11 cellular contexts compared by ENCODE assay signal in genomic region chr18:11982981-11983380, GRCh38. TPM values are rescaled to one million over a fixed set of nuclear protein-coding genes. Genes with fewer than 3 reads are reported as not detected.
DNase-seq lines count a peak whose midpoint lies in the region; ATAC-seq and TF ChIP-seq lines count a peak whose summit lies in the region.
"Had no signal": no experiment of that assay in that cellular context is flagged by ENCODE, and none has a peak within 500 bp of the region (broad histone marks: within the 10 kb centered on the region; RNA-seq: fewer than 3 reads in every experiment).

No MANE protein-coding gene starts in this region.

- no peak overlapping the region for H2AFZ ChIP-seq in IMR-90 (replicated peaks; ENCODE audit: low read length, poor library complexity)

- H3K23ac ChIP-seq in IMR-90 (ENCODE audit: low read depth, low read length): 0 out of 2 replicates have a peak overlapping the region, but pooled peaks have one; percentile 54

- no peak overlapping the region for H4K5ac ChIP-seq in IMR-90 (ENCODE audit: low read depth, low read length)

- POLR2A ChIA-PET in Caco-2 (lab: Charles Lee) (no interaction called here), IMR-90 (lab: Charles Lee; ENCODE audit: unreplicated experiment) (no interaction called here)
- POLR2A ChIA-PET in naive thymus-derived CD8-positive, alpha-beta T cell (lab: Charles Lee): interaction anchor here (2.2 kb wide), 1 partner anchor 9 kb away, joined by 9 read pairs; no protein-coding TSS in a partner anchor

- WGBS in IMR-90 (ENCODE audit: extremely low coverage in 2 of 2, insufficient read length in 1 of 2), 2 experiments: 100% methylated on average over 1 of the region's 4 CpGs; no CpG with 5 or more reads in 1 of the 2 experiments
- WGBS in ectodermal cell, 2 experiments: 36 to 45% methylated on average over 4 of the region's 4 CpGs

- H2BK15ac ChIP-seq in IMR-90 (ENCODE audit: low read depth, low read length): 0 out of 3 replicates have a peak overlapping the region, but pooled peaks have one; percentile 36

- H3K9me1 ChIP-seq in IMR-90 (ENCODE audit: insufficient read depth, low read length): 0 out of 2 replicates have a peak, but pooled peaks cover 6% of the 10 kb centered on the region

- no peak overlapping the region for H2AK9ac ChIP-seq in IMR-90 (replicated peaks; ENCODE audit: low read depth, low read length, poor library complexity)

- H3K9me3 ChIP-seq in Caco-2 (no peaks in the 10 kb centered on the region), IMR-90 (ENCODE audit: control insufficient read depth, insufficient read depth, low read length) (no peaks in the 10 kb centered on the region), ectodermal cell (ENCODE audit: control insufficient read depth, low read length) (no peaks in the 10 kb centered on the region)

- no peak overlapping the region for H2BK120ac ChIP-seq in IMR-90 (ENCODE audit: low read depth, low read length)

- H3K79me1 ChIP-seq in IMR-90 (ENCODE audit: low read depth in 1 of 2, low read length in 2 of 2): peaks cover 9 to 16% of the 10 kb centered on the region in 2 experiments; a peak in 2 of 4 replicates

- H3K27ac ChIP-seq in IMR-90 (ENCODE audit: insufficient read depth, low read length) (no peak overlapping the region), ectodermal cell (ENCODE audit: insufficient read depth, low read depth, low read length, poor library complexity, severe bottlenecking) (no peak overlapping the region)
- H3K27ac ChIP-seq: cardiac muscle cell had no signal

- H2BK20ac ChIP-seq in IMR-90 (ENCODE audit: low read depth, low read length): no peak overlapping the region

- H3K14ac ChIP-seq in IMR-90 (replicated peaks; ENCODE audit: low read depth, low read length): no peak overlapping the region

- H3K4ac ChIP-seq in IMR-90 (ENCODE audit: low read depth, low read length): no peak overlapping the region

- H3K4me1 Mint-ChIP-seq in Caco-2 (ENCODE audit: low read depth, unreplicated experiment): no peaks in the 10 kb centered on the region
- peaks cover 4 to 26% (median 17%) of the 10 kb centered on the region in 4 donors for H3K4me1 Mint-ChIP-seq in naive thymus-derived CD8-positive, alpha-beta T cell

- no peak overlapping the region for H2AK5ac ChIP-seq in IMR-90 (ENCODE audit: low read depth, low read length)

- DNase-seq in Caco-2: peak in 1 of 2 experiments; percentile 32
- no peak for DNase-seq in IMR-90
- DNase-seq in naive thymus-derived CD8-positive, alpha-beta T cell: no peak
- DNase-seq in CD1c-positive myeloid dendritic cell (ENCODE audit: extremely low spot score): no peak
- DNase-seq in NCI-H526 treated with DMSO at 0.1 percent for 48 hours (lab: John Stamatoyannopoulos, UW): no peak
- DNase-seq: OCI-M1; stimulated activated naive CD8-positive, alpha-beta T cell treated with anti-CD3 and anti-CD28 coated beads, Interleukin-15, amount 100 ng/mL, for 72 hours had no signal

- H4K91ac ChIP-seq in IMR-90 (ENCODE audit: insufficient read depth, low read depth, low read length): no peak overlapping the region

- BruUV-seq in Caco-2 (replicated peaks; lab: Mats Ljungman, UMichigan) (TSS peak; percentile 40), IMR-90 (replicated peaks; lab: Mats Ljungman, UMichigan) (no TSS peak)

- H4K20me1 ChIP-seq in IMR-90 (ENCODE audit: insufficient read depth, low read length): no peaks in the 10 kb centered on the region

- H3K4me2 ChIP-seq in IMR-90 (ENCODE audit: low read depth, low read length): peak overlapping the region; percentile 53

- CTCF ChIA-PET in Caco-2 (lab: Charles Lee) (interaction anchor here (1.9 to 3.9 kb wide), 2 partner anchors 12 to 56 kb away, joined by 5 to 49 read pairs; no protein-coding TSS in a partner anchor), IMR-90 (lab: Yijun Ruan, JAX) (interaction anchor here (1.0 kb wide), 1 partner anchor 12 kb away, joined by 5 read pairs; no protein-coding TSS in a partner anchor)

- H3K18ac ChIP-seq in IMR-90 (ENCODE audit: low read depth, low read length): no peak overlapping the region

- H3K56ac ChIP-seq in IMR-90 (ENCODE audit: extremely low read depth, insufficient read depth, low read length): no peak overlapping the region

- no peak for TF ChIP-seq RAD21 in IMR-90 (IDR thresholded peaks at IDR 0.05; ENCODE audit: low read length)

- in situ Hi-C loops in IMR-90 (cut with MboI; ENCODE audit: low sequenced_read_pairs): no loop called here

- H3K4me1 ChIP-seq in Caco-2 (peaks cover 22% of the 10 kb centered on the region), IMR-90 (ENCODE audit: control insufficient read depth, insufficient read depth, low read length) (peaks cover 7% of the 10 kb centered on the region), ectodermal cell (ENCODE audit: control insufficient read depth, insufficient read depth, low read length) (peaks cover 16% of the 10 kb centered on the region)

- H3K36me3 ChIP-seq in Caco-2 (ENCODE audit: control insufficient read depth, insufficient read depth, low read length) (peaks cover 1% of the 10 kb centered on the region; the same call in 1 of the 2 replicates), IMR-90 (ENCODE audit: control insufficient read depth, insufficient read depth, low read length) (no peaks in the 10 kb centered on the region), ectodermal cell (ENCODE audit: control insufficient read depth, insufficient read depth, low read length) (no peaks in the 10 kb centered on the region)
- H3K36me3 ChIP-seq: cardiac muscle cell had no signal

- no peak for TF ChIP-seq POLR2A in IMR-90 (IDR thresholded peaks at IDR 0.05; ENCODE audit: low read depth, low read length)

- H3K27me3 Mint-ChIP-seq in Caco-2 (ENCODE audit: insufficient read depth, unreplicated experiment): no peaks in the 10 kb centered on the region
- peaks cover 0 to 7% (median 0%) of the 10 kb centered on the region in 5 donors for H3K27me3 Mint-ChIP-seq in naive thymus-derived CD8-positive, alpha-beta T cell
- H3K27me3 Mint-ChIP-seq: stimulated activated naive CD8-positive, alpha-beta T cell treated with anti-CD3 and anti-CD28 coated beads, Interleukin-15, amount 100 ng/mL, for 72 hours had no signal

- H2BK5ac ChIP-seq in IMR-90 (ENCODE audit: low read depth, low read length, poor library complexity, severe bottlenecking): no peak overlapping the region

- H3K27ac Mint-ChIP-seq in Caco-2 (ENCODE audit: unreplicated experiment): no peak overlapping the region
- H3K27ac Mint-ChIP-seq in naive thymus-derived CD8-positive, alpha-beta T cell: no peak overlapping the region

- dilution Hi-C loops in IMR-90 (cut with HindIII; ENCODE audit: low sequenced_read_pairs, unreplicated experiment): no loop called here

- H3K4me3 Mint-ChIP-seq in Caco-2 (ENCODE audit: unreplicated experiment): peak overlapping the region; percentile 92
- H3K4me3 Mint-ChIP-seq in naive thymus-derived CD8-positive, alpha-beta T cell: peak overlapping the region in 8 of 10 donors; percentile 6 to 89 (median 63)

- H3K4me3 ChIP-seq in Caco-2 (ENCODE audit: low read depth, low read length) (peak overlapping the region; percentile 9; the same call in 1 of the 2 replicates), IMR-90 (ENCODE audit: insufficient read depth, low read depth, low read length) (peak overlapping the region; percentile 0; the same call in 1 of the 2 replicates), ectodermal cell (ENCODE audit: insufficient read depth, low read depth, low read length) (peak overlapping the region; percentile 83)

- peak overlapping the region; percentile 69 for H3K9ac ChIP-seq in IMR-90 (ENCODE audit: low read depth, low read length)

- ATAC-seq in IMR-90 (ENCODE audit: low read depth) (no peak), GM19467 (IDR thresholded peaks at IDR 0.05; ENCODE audit: unreplicated experiment) (no peak), HG03159 (IDR thresholded peaks at IDR 0.05; ENCODE audit: unreplicated experiment) (no peak)
- ATAC-seq in naive thymus-derived CD8-positive, alpha-beta T cell: no peak
- ATAC-seq: stimulated activated naive CD8-positive, alpha-beta T cell treated with anti-CD3 and anti-CD28 coated beads, Interleukin-15, amount 100 ng/mL, for 72 hours had no signal

- TF ChIP-seq CTCF in Caco-2 (IDR thresholded peaks at IDR 0.05; ENCODE audit: insufficient read depth in 1 of 2, low read depth in 1 of 2, low read length in 1 of 2, severe bottlenecking in 1 of 2, unreplicated experiment in 1 of 2) (no peak), IMR-90 (conservative IDR thresholded peaks at IDR 0.05; ENCODE audit: low read depth, low read length) (no peak)

- H3K27me3 ChIP-seq in Caco-2 (replicated peaks; ENCODE audit: control insufficient read depth, insufficient read depth, low read length): no peaks in the 10 kb centered on the region
- H3K27me3 ChIP-seq in IMR-90 (ENCODE audit: control insufficient read depth, insufficient read depth, low read length): no peaks in the 10 kb centered on the region
- H3K27me3 ChIP-seq in ectodermal cell (ENCODE audit: control insufficient read depth, insufficient read depth, low read length, poor library complexity, severe bottlenecking): no peaks in the 10 kb centered on the region
- H3K27me3 ChIP-seq: cardiac muscle cell had no signal

- H3K9me3 Mint-ChIP-seq in Caco-2 (ENCODE audit: unreplicated experiment): no peaks in the 10 kb centered on the region
- no peaks in the 10 kb centered on the region for H3K9me3 Mint-ChIP-seq in naive thymus-derived CD8-positive, alpha-beta T cell
- H3K9me3 Mint-ChIP-seq: stimulated activated naive CD8-positive, alpha-beta T cell treated with anti-CD3 and anti-CD28 coated beads, Interleukin-15, amount 100 ng/mL, for 72 hours had no signal

- no peak overlapping the region for H4K8ac ChIP-seq in IMR-90 (ENCODE audit: low read depth in 2 of 2, low read length in 2 of 2)

- intact Hi-C loops in Caco-2 (cut with micrococcal nuclease; ENCODE audit: unreplicated experiment) (loop anchor here (1.0 kb wide), 1 partner anchor 74 kb away; no protein-coding TSS in a partner anchor), IMR-90 (cut with micrococcal nuclease) (loop anchor here (5.0 kb wide), 1 partner anchor 54 kb away; no protein-coding TSS in a partner anchor)

- H3K36me3 Mint-ChIP-seq in Caco-2 (ENCODE audit: insufficient read depth, unreplicated experiment): peaks cover 12% of the 10 kb centered on the region
- H3K36me3 Mint-ChIP-seq in naive thymus-derived CD8-positive, alpha-beta T cell: peaks cover 0 to 5% (median 0%) of the 10 kb centered on the region in 3 donors

TF ChIP-seq in IMR-90, 13 proteins besides CTCF, POLR2A, EP300 and RAD21 (continues in another document):
- peak; percentile 82 for TF ChIP-seq CEBPB (IDR thresholded peaks at IDR 0.05; ENCODE audit: low read depth, low read length)

RNA-seq across cellular contexts. Expression of gene IMPA2, which starts 1.7 kb away (rescaled TPM):
- total RNA-seq in Caco-2 (2022) (66.1 and 79.9 TPM in 2 replicates), IMR-90 (2012; rRNA removed) (4.7 and 5.4 TPM in 2 replicates)
- 4.7 and 5.5 TPM in 2 replicates for polyA plus RNA-seq in IMR-90 (2012; rRNA removed)
- 8.4 and 12.8 TPM in 2 replicates for polyA plus RNA-seq in IMR-90 (2012; cell fraction: cytosol; rRNA removed)
- polyA plus RNA-seq in IMR-90 (2012; cell fraction: nucleus; rRNA removed; ENCODE audit: low replicate concordance): 24.6 and 26.9 TPM in 2 replicates
- 137 TPM for polyA plus RNA-seq in ectodermal cell (2013, experiment 1 of 4)
- polyA plus RNA-seq in ectodermal cell (2013, experiment 2 of 4): 116 TPM
- polyA plus RNA-seq in ectodermal cell (2013, experiment 3 of 4): 101 TPM
- polyA plus RNA-seq in ectodermal cell (2013, experiment 4 of 4): 98.2 TPM
- total RNA-seq in naive thymus-derived CD8-positive, alpha-beta T cell: 1 to 10 TPM; 7.8 to 9.5 TPM
- polyA plus RNA-seq in naive thymus-derived CD8-positive, alpha-beta T cell: 1 to 10 TPM; 4.3 to 8.2 (median 4.5) TPM

Comparison
In these comparisons a context has a peak if more than half of its experiments do, and no peak if none do; other contexts are left out.
1. H3K4me3 ChIP-seq: peak in every context shown above with its lines; median percentile 83 in ectodermal cell; 9 in Caco-2; 0 in IMR-90.